Comparison of ENCODE assay signal across 18 cellular contexts in genomic region chr2:98952971-98953370, GRCh38. TPM values are rescaled to one million over a fixed set of nuclear protein-coding genes. Genes with fewer than 3 reads are reported as not detected.
"Had no signal": no experiment of that assay in that cellular context is flagged by ENCODE, and none has a peak within 500 bp of the region (broad histone marks: within the 10 kb centered on the region; RNA-seq: fewer than 3 reads in every experiment).

No MANE protein-coding gene starts in this region.

- H3K36me3 ChIP-seq: adrenal gland, colonic mucosa, gastrocnemius medialis, heart left ventricle, stomach, upper lobe of left lung had no signal

- H3K27ac Mint-ChIP-seq: activated CD4-positive, alpha-beta T cell treated with anti-CD3 and anti-CD28 coated beads for 36 hours; activated naive CD4-positive, alpha-beta T cell treated with anti-CD3 and anti-CD28 coated beads, Interleukin-2, amount 50 U/mL, for 24 hours; endodermal cell; memory B cell; progenitor cell of endocrine pancreas; WTC11 had no signal

- H3K36me3 Mint-ChIP-seq: activated naive CD4-positive, alpha-beta T cell treated with anti-CD3 and anti-CD28 coated beads, Interleukin-2, amount 50 U/mL, for 24 hours; memory B cell; WTC11 had no signal

- H3K9me3 Mint-ChIP-seq: activated naive CD4-positive, alpha-beta T cell treated with anti-CD3 and anti-CD28 coated beads, Interleukin-2, amount 50 U/mL, for 24 hours; endodermal cell; memory B cell; WTC11 had no signal

- H3K27ac ChIP-seq: adrenal gland, colonic mucosa, gastrocnemius medialis, heart left ventricle, stomach, upper lobe of left lung had no signal

- ATAC-seq: activated CD4-positive, alpha-beta T cell treated with anti-CD3 and anti-CD28 coated beads for 36 hours; gastrocnemius medialis; heart left ventricle; left ventricle myocardium superior; WTC11 had no signal

- H3K4me3 ChIP-seq: adrenal gland, colonic mucosa, gastrocnemius medialis, heart left ventricle, stomach, upper lobe of left lung had no signal

- H3K9me3 ChIP-seq: adrenal gland, colonic mucosa, gastrocnemius medialis, heart left ventricle, stomach, upper lobe of left lung had no signal

- H3K4me1 ChIP-seq: adrenal gland, colonic mucosa, gastrocnemius medialis, heart left ventricle, upper lobe of left lung had no signal

- H3K4me3 Mint-ChIP-seq: activated CD4-positive, alpha-beta T cell treated with anti-CD3 and anti-CD28 coated beads for 36 hours; activated naive CD4-positive, alpha-beta T cell treated with anti-CD3 and anti-CD28 coated beads, Interleukin-2, amount 50 U/mL, for 24 hours; endodermal cell; memory B cell; WTC11 had no signal

- H3K27me3 Mint-ChIP-seq: memory B cell had no signal

- H3K27me3 ChIP-seq: adrenal gland, colonic mucosa, upper lobe of left lung had no signal

- DNase-seq: activated CD4-positive, alpha-beta T cell treated with anti-CD3 and anti-CD28 coated beads for 36 hours; activated CD4-positive, alpha-beta T cell treated with anti-CD3 and anti-CD28 coated beads, Interleukin-2, amount 50 U/mL, for 48 hours; activated gamma-delta T cell; adrenal gland; caudate nucleus; colonic mucosa; endodermal cell; gastrocnemius medialis; heart left ventricle; kidney glomerular epithelial cell; left ventricle myocardium superior; stomach; upper lobe of left lung had no signal

- H3K4me1 Mint-ChIP-seq: activated CD4-positive, alpha-beta T cell treated with anti-CD3 and anti-CD28 coated beads for 36 hours; activated naive CD4-positive, alpha-beta T cell treated with anti-CD3 and anti-CD28 coated beads, Interleukin-2, amount 50 U/mL, for 24 hours; endodermal cell; memory B cell; WTC11 had no signal

RNA-seq across cellular contexts. Expression of gene CRACDL, which starts 16.9 kb away (rescaled TPM):
- total RNA-seq: fibroblast of lung had no signal
- polyA plus RNA-seq: fibroblast of lung had no signal
